8 cellular contexts compared by ENCODE assay signal in genomic region chr15:45377630-45378148, GRCh38. TPM values are rescaled to one million over a fixed set of nuclear protein-coding genes. Genes with fewer than 3 reads are reported as not detected.
DNase-seq lines count a peak whose midpoint lies in the region; ATAC-seq, FAIRE-seq and TF ChIP-seq lines count a peak whose summit lies in the region.

No MANE protein-coding gene starts in this region.

- H2BK20ac ChIP-seq in H1 (ENCODE audit: low read length): no peak overlapping the region

- TF ChIP-seq POLR2A in H1 (IDR thresholded peaks at IDR 0.05; ENCODE audit: control extremely low read depth in 1 of 2, low read depth in 2 of 2, low read length in 2 of 2): no peak

- peaks cover 11% of the 10 kb centered on the region for H3K23me2 ChIP-seq in H1 (ENCODE audit: low read depth, low read length)

- no peak for TF ChIP-seq EP300 in H1 (IDR thresholded peaks at IDR 0.05; ENCODE audit: borderline replicate concordance in 1 of 2, low read depth in 2 of 2, low read length in 2 of 2)

- TF ChIP-seq CTCF in OCI-LY3 (IDR thresholded peaks at IDR 0.05; ENCODE audit: low read depth, low read length) (no peak), H1 (IDR thresholded peaks at IDR 0.05; ENCODE audit: control extremely low read depth in 1 of 3, insufficient read depth in 1 of 3, low read depth in 1 of 3, low read length in 3 of 3) (no peak)

- no peak overlapping the region for H3K4ac ChIP-seq in H1 (replicated peaks; ENCODE audit: insufficient read length, low read depth, low read length)

- no peak overlapping the region for H2BK12ac ChIP-seq in H1 (ENCODE audit: low read depth, low read length)

- peak; percentile 32 for ATAC-seq in GM21576 (IDR thresholded peaks at IDR 0.05; ENCODE audit: unreplicated experiment)
- no peak for ATAC-seq in activated CD4-positive, CD25-positive, alpha-beta regulatory T cell treated with anti-CD3 and anti-CD28 coated beads, Interleukin-2, amount 50 U/mL, for 24 hours

- H2BK15ac ChIP-seq in H1 (ENCODE audit: low read length): no peak overlapping the region

- H3K36me3 ChIP-seq in OCI-LY3 (replicated peaks; ENCODE audit: low read depth, low read length): peaks cover 56% of the 10 kb centered on the region
- H3K36me3 ChIP-seq in H1 (ENCODE audit: control insufficient read depth in 2 of 4, insufficient read depth in 4 of 4, low read length in 3 of 4): no peaks in the 10 kb centered on the region
- H3K36me3 ChIP-seq in mucosa of stomach (ENCODE audit: control insufficient read depth, insufficient read depth, low read length): no peaks in the 10 kb centered on the region

- peak overlapping the region; percentile 96 for H3K27ac ChIP-seq in OCI-LY3 (ENCODE audit: low read length)
- no peak overlapping the region for H3K27ac ChIP-seq in H1 (ENCODE audit: low read depth, low read length)

- no peaks in the 10 kb centered on the region for H3K27me3 ChIP-seq in OCI-LY3 (ENCODE audit: low read depth, low read length)
- H3K27me3 ChIP-seq in H1 (replicated peaks in 1 of 4; ENCODE audit: control insufficient read depth in 3 of 4, extremely low read depth in 1 of 4, insufficient read depth in 3 of 4, low read length in 3 of 4): peaks cover 10 to 40% (median 34%) of the 10 kb centered on the region in 4 experiments
- no peaks in the 10 kb centered on the region for H3K27me3 ChIP-seq in mucosa of stomach (ENCODE audit: control insufficient read depth, insufficient read depth, low read length)

- CTCF ChIA-PET in H1 (lab: Charles Lee; ENCODE audit: partially characterized antibody): interaction anchor here (0.6 to 3.4 kb wide), 11 partner anchors 9 to 214 kb away, joined by 3 to 13 read pairs (median 4); no protein-coding TSS in a partner anchor

- H2AFZ ChIP-seq in OCI-LY3 (ENCODE audit: low read depth, low read length) (no peak overlapping the region), H1 (ENCODE audit: low read length) (peak overlapping the region; percentile 13; the same call in 1 of the 2 replicates)

- H3K4me2 ChIP-seq in OCI-LY3 (ENCODE audit: low read length): peak overlapping the region; percentile 90
- peak overlapping the region; percentile 76 to 85 for H3K4me2 ChIP-seq in H1 (ENCODE audit: insufficient read depth in 1 of 2, low read depth in 2 of 2, low read length in 2 of 2)

- 2% methylated on average over 32 of the region's 32 CpGs; no CpG with 5 or more reads in 1 of the 2 experiments for WGBS in H1 (ENCODE audit: extremely low coverage in 1 of 2, insufficient coverage in 1 of 2, insufficient read length in 1 of 2, insufficient replicate concordance in 2 of 2, low coverage in 1 of 2, low lambda C conversion rate in 2 of 2, missing lambda C conversion rate in 1 of 2), 2 experiments

- H3K79me2 ChIP-seq in OCI-LY3 (ENCODE audit: low read length) (peaks cover 45% of the 10 kb centered on the region), H1 (ENCODE audit: control insufficient read depth in 1 of 2, insufficient read depth in 2 of 2, low read length in 2 of 2) (no peaks in the 10 kb centered on the region)

- DNase-seq in Daoy (ENCODE audit: low read depth) (peak; percentile 47), H1 (ENCODE audit: low read depth in 1 of 2, low spot score in 2 of 2) (peak in 1 of 2 experiments; percentile 55), NCI-H2196 (lab: John Stamatoyannopoulos, UW; ENCODE audit: unreplicated experiment) (no peak), NCI-H128 (lab: John Stamatoyannopoulos, UW; ENCODE audit: unreplicated experiment) (no peak)

- H3K9ac ChIP-seq in OCI-LY3 (ENCODE audit: low read length): peak overlapping the region; percentile 89
- H3K9ac ChIP-seq in H1 (replicated peaks in 1 of 4; ENCODE audit: extremely low read depth in 1 of 4, low read depth in 3 of 4, low read length in 3 of 4): peak overlapping the region in 1 of 4 experiments; percentile 62; a peak in 5 of 7 replicates
- peak overlapping the region; percentile 85 for H3K9ac ChIP-seq in mucosa of stomach (ENCODE audit: low read length)

- no peak overlapping the region for H3K23ac ChIP-seq in H1 (ENCODE audit: insufficient read length)

- H4K20me1 ChIP-seq in OCI-LY3 (ENCODE audit: insufficient read depth, low read length) (peaks cover 44% of the 10 kb centered on the region), H1 (replicated peaks in 1 of 2; ENCODE audit: control insufficient read depth in 1 of 2, insufficient read depth in 2 of 2, low read length in 2 of 2) (peaks cover 0 to 2% of the 10 kb centered on the region in 2 experiments)

- H3K14ac ChIP-seq in H1 (ENCODE audit: insufficient read length): no peak overlapping the region

- H3K4me1 ChIP-seq in OCI-LY3 (ENCODE audit: low read length) (peaks cover 52% of the 10 kb centered on the region), H1 (replicated peaks in 1 of 4; ENCODE audit: control insufficient read depth in 3 of 4, insufficient read depth in 4 of 4, low read length in 3 of 4) (peaks cover 0 to 2% (median under 1%) of the 10 kb centered on the region in 4 experiments; a peak in 3 of 7 replicates), mucosa of stomach (ENCODE audit: control insufficient read depth, insufficient read depth, low read length) (peaks cover 14% of the 10 kb centered on the region)

- H2AK5ac ChIP-seq in H1 (ENCODE audit: low read depth, low read length): no peak overlapping the region

- no peak for TF ChIP-seq RAD21 in H1 (IDR thresholded peaks at IDR 0.05 in 1 of 2, conservative IDR thresholded peaks at IDR 0.05 in 1 of 2; ENCODE audit: low read depth in 2 of 2, low read length in 2 of 2)

- POLR2A ChIA-PET in H1 (lab: Charles Lee; ENCODE audit: partially characterized antibody): interaction anchor here (1.2 to 2.4 kb wide), 3 partner anchors 10 to 24 kb away, joined by 3 to 15 read pairs (median 3); a partner anchor contains a TSS

- no peaks in the 10 kb centered on the region for H3K9me3 ChIP-seq in OCI-LY3 (ENCODE audit: insufficient read depth, low read length)
- H3K9me3 ChIP-seq in H1 (ENCODE audit: insufficient read depth in 2 of 2, low read depth in 1 of 2, low read length in 1 of 2): no peaks in the 10 kb centered on the region
- H3K9me3 ChIP-seq in mucosa of stomach (ENCODE audit: control insufficient read depth, low read length): no peaks in the 10 kb centered on the region

- no peak overlapping the region for H2BK5ac ChIP-seq in H1 (ENCODE audit: low read depth, low read length)

- H2BK120ac ChIP-seq in H1 (replicated peaks; ENCODE audit: low read depth, low read length): no peak overlapping the region

- H3K18ac ChIP-seq in H1 (ENCODE audit: extremely low read depth, low read length): peak overlapping the region; percentile 57

- no peak overlapping the region for H4K91ac ChIP-seq in H1 (replicated peaks; ENCODE audit: insufficient read length, low read length)

- no peak overlapping the region for H4K8ac ChIP-seq in H1 (ENCODE audit: extremely low read depth, insufficient read depth, low read length)

- H3K79me1 ChIP-seq in H1 (ENCODE audit: low read depth, low read length): no peaks in the 10 kb centered on the region

- H3K4me3 ChIP-seq in OCI-LY3 (ENCODE audit: low read length) (peak overlapping the region; percentile 87), H1 (ENCODE audit: extremely low read depth in 1 of 4, insufficient read depth in 2 of 4, low read depth in 3 of 4, low read length in 4 of 4) (peak overlapping the region; percentile 48 to 73 (median 64)), mucosa of stomach (ENCODE audit: low read length) (peak overlapping the region; percentile 98)

- no peak overlapping the region for H3K56ac ChIP-seq in H1 (replicated peaks; ENCODE audit: insufficient read length, low read depth, low read length)

- FAIRE-seq in H1 (lab: Jason Lieb, UNC): no peak

- H4K5ac ChIP-seq in H1 (ENCODE audit: insufficient read length, low read depth, low read length): no peak overlapping the region

TF ChIP-seq in H1, 55 proteins besides CTCF, POLR2A, EP300 and RAD21:
- TF ChIP-seq EZH2 (IDR thresholded peaks at IDR 0.05; ENCODE audit: low read depth, low read length, severe bottlenecking) (peak; percentile 42), HDAC2 (IDR thresholded peaks at IDR 0.05; ENCODE audit: borderline replicate concordance in 1 of 2, low read depth in 2 of 2, low read length in 2 of 2) (0 out of 4 replicates have a peak, but pooled peaks of 1 of the 2 experiments have one; percentile 4), KDM5A (IDR thresholded peaks at IDR 0.05; ENCODE audit: low read length) (no peak), KDM4A (IDR thresholded peaks at IDR 0.05; ENCODE audit: low read depth, low read length, severe bottlenecking) (peak; percentile 99), MAFK (IDR thresholded peaks at IDR 0.05; ENCODE audit: low read depth, low read length) (no peak), CBX8 (IDR thresholded peaks at IDR 0.05; ENCODE audit: borderline replicate concordance, low read depth, low read length) (no peak)

RNA-seq across cellular contexts. Expression of gene GATM, which starts 0.7 kb away (rescaled TPM):
- 10.6 and 28.1 TPM in 2 replicates for total RNA-seq in Daoy (2014; rRNA removed; shearing (Covaris generic))
- 10.0 and 10.2 TPM in 2 replicates for total RNA-seq in H1 (2021; fragmentation: NEBNext Ultra II Directional; extraction: Animal tissue kit (Norgen Biotek cat#: 25700))
- 13.5 and 15.1 TPM in 2 replicates for polyA plus RNA-seq in H1 (2011; rRNA removed)
- polyA plus RNA-seq in H1 (2011; cell fraction: cytosol; rRNA removed): 19.1 TPM
- polyA plus RNA-seq in H1 (2011; cell fraction: nucleus; rRNA removed): 12.6 TPM
- polyA plus RNA-seq in H1 (2012, experiment 1 of 2): 9.0 to 12.4 TPM (median 10.1 TPM) in 4 replicates
- polyA plus RNA-seq in H1 (2012, experiment 2 of 2): 3.4 TPM
- polyA plus RNA-seq in H1 (2013, experiment 1 of 2): 8.9 TPM
- polyA plus RNA-seq in H1 (2013, experiment 2 of 2): 9.0 TPM
- 15.5 and 22.0 TPM in 2 replicates for polyA minus RNA-seq in H1 (2011; rRNA and poly(A)+ RNA removed)
- 8.5 TPM for polyA minus RNA-seq in H1 (2011; cell fraction: cytosol; rRNA and poly(A)+ RNA removed)
- 17.3 TPM for polyA minus RNA-seq in H1 (2011; cell fraction: nucleus; rRNA and poly(A)+ RNA removed)
